In genomic region chr11:19673924-19674390, GRCh38 we compare ENCODE assay signal across 10 cellular contexts. TPM values are rescaled to one million over a fixed set of nuclear protein-coding genes. Genes with fewer than 3 reads are reported as not detected.
DNase-seq lines count a peak whose midpoint lies in the region; ATAC-seq, FAIRE-seq and TF ChIP-seq lines count a peak whose summit lies in the region.
"Had no signal": no experiment of that assay in that cellular context is flagged by ENCODE, and none has a peak within 500 bp of the region (broad histone marks: within the 10 kb centered on the region; RNA-seq: fewer than 3 reads in every experiment).

No MANE protein-coding gene starts in this region.

- H3F3A ChIP-seq in SK-N-SH (replicated peaks; ENCODE audit: insufficient read depth): peaks cover 8% of the 10 kb centered on the region

- H3K9me3 Mint-ChIP-seq in nephron: no peaks in the 10 kb centered on the region

- H2AFZ ChIP-seq in HepG2 (ENCODE audit: low read length) (no peak overlapping the region), SK-N-SH (ENCODE audit: low read depth) (no peak overlapping the region)

- H3K4me1 Mint-ChIP-seq in nephron: peaks cover 47% of the 10 kb centered on the region

- no TSS peak for BruUV-seq in HepG2 (replicated peaks; lab: Mats Ljungman, UMichigan)

- H3K9ac ChIP-seq in HepG2 (ENCODE audit: insufficient read depth, low read depth, low read length) (no peak overlapping the region), SK-N-SH (no peak overlapping the region)

- H3K27ac Mint-ChIP-seq in nephron: peak overlapping the region; percentile 53 to 81 (median 66)

- 95% methylated on average over 4 of the region's 12 CpGs for WGBS in right lobe of liver (ENCODE audit: insufficient coverage, low coverage, low lambda C conversion rate, missing lambda C conversion rate)
- 8% methylated on average over 12 of the region's 12 CpGs for WGBS in HepG2 (ENCODE audit: low lambda C conversion rate)
- 40 to 53% methylated on average over 1 to 6 of the region's 12 CpGs for WGBS in gastroesophageal sphincter (ENCODE audit: low coverage in 1 of 2), 2 donors
- WGBS in SK-N-SH (ENCODE audit: low lambda C conversion rate): 94% methylated on average over 8 of the region's 12 CpGs

- H3K9me3 ChIP-seq in right lobe of liver: no peaks in the 10 kb centered on the region
- no peaks in the 10 kb centered on the region for H3K9me3 ChIP-seq in HepG2 (ENCODE audit: low read length)
- H3K9me3 ChIP-seq in gastroesophageal sphincter: no peaks in the 10 kb centered on the region
- H3K9me3 ChIP-seq in vagina: no peaks in the 10 kb centered on the region
- no peaks in the 10 kb centered on the region for H3K9me3 ChIP-seq in SK-N-SH

- H3K36me3 ChIP-seq in right lobe of liver: no peaks in the 10 kb centered on the region
- no peaks in the 10 kb centered on the region for H3K36me3 ChIP-seq in HepG2 (replicated peaks in 1 of 2; ENCODE audit: control insufficient read depth in 1 of 2, insufficient read depth in 2 of 2, low read length in 2 of 2)
- no peaks in the 10 kb centered on the region for H3K36me3 ChIP-seq in gastroesophageal sphincter
- H3K36me3 ChIP-seq in vagina: no peaks in the 10 kb centered on the region
- peaks cover 4 to 9% of the 10 kb centered on the region in 2 experiments for H3K36me3 ChIP-seq in SK-N-SH (replicated peaks in 1 of 2; ENCODE audit: control insufficient read depth in 1 of 2, insufficient read depth in 2 of 2, low read length in 1 of 2)

- no peaks in the 10 kb centered on the region for H3K27me3 ChIP-seq in right lobe of liver
- peaks cover 0 to 42% of the 10 kb centered on the region in 2 experiments; a peak in 4 of 5 replicates for H3K27me3 ChIP-seq in HepG2 (ENCODE audit: control insufficient read depth in 1 of 2, insufficient read depth in 2 of 2, low read length in 2 of 2)
- H3K27me3 ChIP-seq in gastroesophageal sphincter: no peaks in the 10 kb centered on the region
- H3K27me3 ChIP-seq in vagina: no peaks in the 10 kb centered on the region
- H3K27me3 ChIP-seq in SK-N-SH (ENCODE audit: insufficient read depth): no peaks in the 10 kb centered on the region

- TF ChIP-seq EP300 in HepG2 (IDR thresholded peaks at IDR 0.05; ENCODE audit: low read depth in 2 of 2, low read length in 2 of 2) (no peak), HepG2 (CRISPR knock-in tag; IDR thresholded peaks at IDR 0.05; ENCODE audit: borderline replicate concordance) (no peak), gastroesophageal sphincter (IDR thresholded peaks at IDR 0.05) (no peak), SK-N-SH (IDR thresholded peaks at IDR 0.05; ENCODE audit: borderline replicate concordance in 1 of 2, low read depth in 1 of 2, low read length in 1 of 2) (no peak)

- H3K9me2 ChIP-seq in SK-N-SH: no peaks in the 10 kb centered on the region

- peaks cover 21% of the 10 kb centered on the region for H3K27me3 Mint-ChIP-seq in nephron (ENCODE audit: low read depth)

- no peaks in the 10 kb centered on the region for H3K79me2 ChIP-seq in HepG2 (ENCODE audit: insufficient read depth, low read length)
- peaks cover 7% of the 10 kb centered on the region; the same call in 1 of the 2 replicates for H3K79me2 ChIP-seq in SK-N-SH (ENCODE audit: insufficient read depth)

- no peak overlapping the region for H3K4me3 Mint-ChIP-seq in nephron

- no peak for TF ChIP-seq CTCF in right lobe of liver (IDR thresholded peaks at IDR 0.05)
- no peak for TF ChIP-seq CTCF in HepG2 (CRISPR knock-in tag; IDR thresholded peaks at IDR 0.05)
- TF ChIP-seq CTCF in gastroesophageal sphincter (IDR thresholded peaks at IDR 0.05): no peak
- no peak for TF ChIP-seq CTCF in nephron (IDR thresholded peaks at IDR 0.05; ENCODE audit: unreplicated experiment in 3 of 3)
- TF ChIP-seq CTCF in vagina (IDR thresholded peaks at IDR 0.05): no peak
- TF ChIP-seq CTCF in SK-N-SH (IDR thresholded peaks at IDR 0.05): no peak

- ATAC-seq in right lobe of liver (peak in 3 of 4 donors; percentile 5 to 20 (median 19)), HepG2 (no peak), gastroesophageal sphincter (peak; percentile 92), HG02610 (IDR thresholded peaks at IDR 0.05; ENCODE audit: unreplicated experiment) (no peak)

- H3K4me1 ChIP-seq in right lobe of liver: peaks cover 0 to 6% (median 0%) of the 10 kb centered on the region in 4 donors
- H3K4me1 ChIP-seq in HepG2 (ENCODE audit: insufficient read depth, low read length): no peaks in the 10 kb centered on the region
- H3K4me1 ChIP-seq in gastroesophageal sphincter: peaks cover 12 to 95% (median 14%) of the 10 kb centered on the region in 3 donors
- H3K4me1 ChIP-seq in vagina: peaks cover 71% of the 10 kb centered on the region
- peaks cover 0 to 28% of the 10 kb centered on the region in 2 experiments; a peak in 2 of 4 replicates for H3K4me1 ChIP-seq in SK-N-SH (ENCODE audit: control insufficient read depth in 1 of 2, insufficient read depth in 2 of 2, low read depth in 1 of 2, low read length in 1 of 2)

- CTCF ChIA-PET in HepG2 (lab: Yijun Ruan, JAX; ENCODE audit: low intra/inter-chr PET ratio, low total read pairs) (no interaction called here), SK-N-SH (lab: Yijun Ruan, JAX) (interaction anchor here (0.6 to 1.6 kb wide), 9 partner anchors 9 to 117 kb away, joined by 3 to 6 read pairs (median 4); no protein-coding TSS in a partner anchor)

- intact Hi-C loops in right lobe of liver (cut with DNase I) (no loop called here), HepG2 (cut with micrococcal nuclease; ENCODE audit: unreplicated experiment) (no loop called here), vagina (cut with DNase I) (no loop called here)

- H3K4me3 ChIP-seq in right lobe of liver (no peak overlapping the region), HepG2 (replicated peaks in 1 of 3; ENCODE audit: insufficient read depth in 1 of 3, low read depth in 2 of 3, low read length in 3 of 3) (no peak overlapping the region), gastroesophageal sphincter (no peak overlapping the region), vagina (no peak overlapping the region), SK-N-SH (ENCODE audit: low read depth in 2 of 2, low read length in 1 of 2) (no peak overlapping the region)

- H4K20me1 ChIP-seq in HepG2 (ENCODE audit: insufficient read depth, low read length): no peaks in the 10 kb centered on the region
- H4K20me1 ChIP-seq in SK-N-SH (ENCODE audit: insufficient read depth): no peaks in the 10 kb centered on the region

- no peak for DNase-seq in right lobe of liver
- no peak for DNase-seq in HepG2 (ENCODE audit: low spot score)
- DNase-seq in vagina (ENCODE audit: extremely low spot score in 2 of 2): no peak
- no peak for DNase-seq in SK-N-SH
- no peak for DNase-seq in stimulated activated CD4-positive, alpha-beta T cell treated with anti-CD3 and anti-CD28 coated beads, Interleukin-4, amount 100 ng/mL, for 24 hours
- DNase-seq: SW 1271 had no signal

- no peaks in the 10 kb centered on the region for H3K36me3 Mint-ChIP-seq in nephron (ENCODE audit: low read depth)

- POLR2A ChIA-PET in HepG2 (lab: Yijun Ruan, JAX): no interaction called here
- POLR2A ChIA-PET in SK-N-SH (lab: Yijun Ruan, JAX): interaction anchor here (0.9 kb wide), 1 partner anchor 66 kb away, joined by 3 read pairs; no protein-coding TSS in a partner anchor

- H3K4me2 ChIP-seq in HepG2 (ENCODE audit: low read depth, low read length): no peak overlapping the region
- H3K4me2 ChIP-seq in SK-N-SH: no peak overlapping the region

- TF ChIP-seq POLR2A in right lobe of liver (IDR thresholded peaks at IDR 0.05) (no peak), HepG2 (IDR thresholded peaks at IDR 0.05; ENCODE audit: insufficient read depth in 1 of 2, low read depth in 2 of 2, low read length in 2 of 2) (no peak), gastroesophageal sphincter (IDR thresholded peaks at IDR 0.05) (peak; percentile 16 to 27), vagina (IDR thresholded peaks at IDR 0.05) (no peak)

- FAIRE-seq in HepG2 (lab: Jason Lieb, UNC): no peak
- FAIRE-seq: GM18507 had no signal

- in situ Hi-C loops in HepG2 (cut with HindIII; ENCODE audit: extremely low pct_ligation_motif_present, low pct_unique_long_range_greater_than_20kb): no loop called here

- TF ChIP-seq RAD21 in HepG2 (CRISPR knock-in tag; IDR thresholded peaks at IDR 0.05) (no peak), SK-N-SH (IDR thresholded peaks at IDR 0.05; ENCODE audit: low read length) (no peak)

- H3K27ac ChIP-seq in right lobe of liver: no peak overlapping the region
- no peak overlapping the region for H3K27ac ChIP-seq in HepG2 (ENCODE audit: extremely low read length, insufficient read depth, low read length)
- peak overlapping the region; percentile 87 to 99 (median 90) for H3K27ac ChIP-seq in gastroesophageal sphincter
- H3K27ac ChIP-seq in vagina: peak overlapping the region; percentile 72
- no peak overlapping the region for H3K27ac ChIP-seq in SK-N-SH (ENCODE audit: low read depth in 2 of 2, low read length in 1 of 2)

RNA-seq across cellular contexts. Expression of gene NAV2, which starts 38.7 kb away (rescaled TPM):
- total RNA-seq in right lobe of liver (10 to 100 TPM; 15.5 to 69.2 (median 37.1) TPM), HepG2 (2016; rRNA removed; fragmentation: Illumina TruSeq; extraction: Trizol) (9.3 and 17.8 TPM in 2 replicates), gastroesophageal sphincter (10 to 100 TPM; 19.5 to 57.1 (median 43.4) TPM), vagina (25.3 TPM)
- 1.8 and 2.1 TPM in 2 replicates for total RNA-seq in HepG2 (2016; cell fraction: cytosol; rRNA removed; fragmentation: Illumina TruSeq; extraction: Trizol; ENCODE audit: low read depth)
- total RNA-seq in HepG2 (2016; cell fraction: insoluble cytoplasmic fraction; rRNA removed; fragmentation: Illumina TruSeq; extraction: Trizol): 7.9 and 14.7 TPM in 2 replicates
- total RNA-seq in HepG2 (2016; cell fraction: membrane; rRNA removed; fragmentation: Illumina TruSeq; extraction: Trizol): 4.4 and 5.0 TPM in 2 replicates
- total RNA-seq in HepG2 (2016; cell fraction: nucleus; rRNA removed; fragmentation: Illumina TruSeq; extraction: Trizol): 16.8 and 17.5 TPM in 2 replicates
- polyA plus RNA-seq in HepG2 (2011; rRNA removed) (31.8 and 34.6 TPM in 2 replicates), SK-N-SH (2012; rRNA removed) (19.0 and 26.2 TPM in 2 replicates)
- 14.2 and 15.5 TPM in 2 replicates for polyA plus RNA-seq in HepG2 (2011; cell fraction: cytosol; rRNA removed)
- 60.9 and 76.1 TPM in 2 replicates for polyA plus RNA-seq in HepG2 (2011; cell fraction: nucleus; rRNA removed)
- polyA plus RNA-seq in HepG2 (2012): 17.0 and 25.6 TPM in 2 replicates
- 0.25 and 0.33 TPM in 2 replicates for polyA plus RNA-seq in HepG2 (2016; cell fraction: cytosol; fragmentation: Illumina TruSeq; extraction: Trizol; ENCODE audit: low read depth)
- polyA plus RNA-seq in HepG2 (2016; cell fraction: insoluble cytoplasmic fraction; fragmentation: Illumina TruSeq; extraction: Trizol; ENCODE audit: low read depth): 6.9 and 9.3 TPM in 2 replicates
- 0.58 TPM in 2 replicates for polyA plus RNA-seq in HepG2 (2016; cell fraction: membrane; fragmentation: Illumina TruSeq; extraction: Trizol; ENCODE audit: low read depth)
- 14.5 and 14.6 TPM in 2 replicates for polyA plus RNA-seq in HepG2 (2016; cell fraction: nucleus; fragmentation: Illumina TruSeq; extraction: Trizol; ENCODE audit: insufficient read depth, low read depth)
- polyA minus RNA-seq in HepG2 (2011; rRNA and poly(A)+ RNA removed; ENCODE audit: low replicate concordance): 11.5 and 103 TPM in 2 replicates
- polyA minus RNA-seq in HepG2 (2011; cell fraction: cytosol; rRNA and poly(A)+ RNA removed): 39.2 and 39.5 TPM in 2 replicates
- 90.6 and 99.7 TPM in 2 replicates for polyA minus RNA-seq in HepG2 (2011; cell fraction: nucleus; rRNA and poly(A)+ RNA removed)
- polyA plus RNA-seq in SK-N-SH (2012; cell fraction: cytosol; rRNA removed): 12.8 and 16.1 TPM in 2 replicates
- polyA plus RNA-seq in SK-N-SH (2012; cell fraction: nucleus; rRNA removed): 106 and 129 TPM in 2 replicates

Comparison
In these comparisons a context has a peak if more than half of its experiments do, and no peak if none do; other contexts are left out.
1. ATAC-seq: peak in right lobe of liver (3 of 4) and gastroesophageal sphincter (single experiment); none in HepG2 (single experiment) and HG02610 (single experiment).
2. H3K27ac ChIP-seq: peak in gastroesophageal sphincter (4 of 4) and vagina (single experiment); none in right lobe of liver (0 of 3), HepG2 (single experiment) and SK-N-SH (0 of 2).
3. POLR2A ChIP-seq: peak in gastroesophageal sphincter (2 of 2); none in right lobe of liver (single experiment), HepG2 (0 of 2) and vagina (0 of 2).